ENCODE assay signal across 8 cellular contexts in genomic region chr10:45672201-45673073, GRCh38. TPM values are rescaled to one million over a fixed set of nuclear protein-coding genes. Genes with fewer than 3 reads are reported as not detected.
DNase-seq lines count a peak whose midpoint lies in the region; ATAC-seq and TF ChIP-seq lines count a peak whose summit lies in the region.

Gene ZFAND4 (minus strand): TSS chr10:45672772. CDS start chr10:45663725, 9,047 bp downstream.

- H3K4me3 ChIP-seq in colonic mucosa, result peak within 1 kb of the TSS; percentile 63

- peak; percentile 95 for ATAC-seq in GM19025 (IDR thresholded peaks at IDR 0.05; ENCODE audit: low read depth, unreplicated experiment)
- peak; percentile 97 for ATAC-seq in HG03342 (IDR thresholded peaks at IDR 0.05; ENCODE audit: unreplicated experiment)

- H3K27ac ChIP-seq in colonic mucosa, result peak within 1 kb of the TSS; percentile 88

- no peaks in the 10 kb centered on the region for H3K9me3 ChIP-seq in colonic mucosa

- no peaks in the 10 kb centered on the region for H3K27me3 ChIP-seq in colonic mucosa

- no peaks in the 10 kb centered on the region for H3K36me3 ChIP-seq in colonic mucosa

- TF ChIP-seq CTCF in colonic mucosa (IDR thresholded peaks at IDR 0.05), result peak; percentile 49

- peak within 1 kb of the TSS; percentile 77 for H3K9ac ChIP-seq in colonic mucosa (ENCODE audit: low read depth in 2 of 2, low read length in 2 of 2)

- DNase-seq in AML-193 (lab: John Stamatoyannopoulos, UW) (peak; percentile 86 to 89), NCI-H446 (lab: John Stamatoyannopoulos, UW) (peak; percentile 31 to 92), colonic mucosa (peak; percentile 96), left kidney (ENCODE audit: low read depth, low spot score) (peak; percentile 99)
- DNase-seq in activated CD4-positive, alpha-beta T cell treated with anti-CD3 and anti-CD28 coated beads for 4 hours, result peak; percentile 92 to 94
- DNase-seq in stimulated activated CD4-positive, alpha-beta T cell treated with anti-CD3 and anti-CD28 coated beads, Interleukin-2, amount 100 ng/mL, for 24 hours, result peak; percentile 92 to 96

- intact Hi-C loops in colonic mucosa (cut with DNase I), result loop anchor here (2.0 to 10.0 kb wide), 2 partner anchors 78 to 208 kb away; no protein-coding TSS in a partner anchor

- H3K4me1 ChIP-seq in colonic mucosa, result peaks cover 4% of the 10 kb centered on the region

RNA-seq across cellular contexts. Expression of gene ZFAND4, which starts in this region (rescaled TPM):
- 10 to 100 TPM; 11.3 to 15.9 TPM for total RNA-seq in colonic mucosa

Comparison
In these comparisons a context has a peak if more than half of its experiments do, and no peak if none do; other contexts are left out.
1. Peak in every context shown above with its lines: DNase-seq, ATAC-seq, H3K4me3 ChIP-seq and H3K27ac ChIP-seq.